Comparison of ENCODE assay signal across 12 cellular contexts in the genomic region with DNA sequence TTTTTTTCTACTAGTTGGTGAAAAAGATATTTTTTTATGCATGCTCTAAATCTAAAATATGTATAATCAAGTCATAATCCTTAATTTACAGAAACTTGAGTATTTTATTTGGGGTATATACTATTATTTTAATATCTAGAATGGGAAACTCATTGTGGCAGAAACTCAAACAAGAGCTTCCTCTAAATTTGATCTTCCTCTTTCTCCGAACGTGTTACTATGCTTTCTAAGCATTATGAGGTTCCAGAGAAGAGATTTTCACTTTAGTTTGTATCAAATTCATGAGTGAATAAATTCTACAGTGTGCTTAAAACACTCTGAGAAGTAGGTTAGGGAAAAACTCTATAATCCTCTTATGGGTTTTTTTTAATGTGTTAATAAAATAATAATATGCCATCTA.
DNase-seq lines count a peak whose midpoint lies in the region; ATAC-seq, FAIRE-seq and TF ChIP-seq lines count a peak whose summit lies in the region.
"Had no signal": no experiment of that assay in that cellular context is flagged by ENCODE, and none has a peak within 500 bp of the region (broad histone marks: within the 10 kb centered on the region; RNA-seq: fewer than 3 reads in every experiment).

No MANE protein-coding gene starts in this region.

- no peak for ATAC-seq in GM18505 (IDR thresholded peaks at IDR 0.05; ENCODE audit: unreplicated experiment)

- DNase-seq in CD1c-positive myeloid dendritic cell (ENCODE audit: extremely low spot score) (peak; percentile 76), RCC 7860 (ENCODE audit: low spot score) (peak; percentile 3), cerebellar cortex (ENCODE audit: low spot score) (peak; percentile 0), middle frontal gyrus (ENCODE audit: extremely low spot score, low spot score) (peak; percentile 1), occipital lobe (lab: John Stamatoyannopoulos, UW) (no peak), KG1 (lab: John Stamatoyannopoulos, UW) (no peak), NCI-H82 treated with DMSO at 0.1 percent for 48 hours (lab: John Stamatoyannopoulos, UW; ENCODE audit: unreplicated experiment) (no peak)
- DNase-seq: Caco-2; CD8-positive, alpha-beta memory T cell; DND-41 had no signal

- TF ChIP-seq POLR2A in GM18505 (IDR thresholded peaks at IDR 0.05; ENCODE audit: borderline replicate concordance, extremely low read depth, insufficient read depth, insufficient read length): no peak

- FAIRE-seq in RCC 7860 (lab: Jason Lieb, UNC): no peak
- FAIRE-seq: GM19239 had no signal

Comparison
In these comparisons a context has a peak if more than half of its experiments do, and no peak if none do; other contexts are left out.
1. DNase-seq: peak in CD1c-positive myeloid dendritic cell (single experiment), RCC 7860 (single experiment), cerebellar cortex (single experiment) and middle frontal gyrus (single experiment); none in occipital lobe (single experiment), KG1 (single experiment) and NCI-H82 treated with DMSO at 0.1 percent for 48 hours (single experiment).